ENCODE assay signal across 17 cellular contexts in the genomic region with DNA sequence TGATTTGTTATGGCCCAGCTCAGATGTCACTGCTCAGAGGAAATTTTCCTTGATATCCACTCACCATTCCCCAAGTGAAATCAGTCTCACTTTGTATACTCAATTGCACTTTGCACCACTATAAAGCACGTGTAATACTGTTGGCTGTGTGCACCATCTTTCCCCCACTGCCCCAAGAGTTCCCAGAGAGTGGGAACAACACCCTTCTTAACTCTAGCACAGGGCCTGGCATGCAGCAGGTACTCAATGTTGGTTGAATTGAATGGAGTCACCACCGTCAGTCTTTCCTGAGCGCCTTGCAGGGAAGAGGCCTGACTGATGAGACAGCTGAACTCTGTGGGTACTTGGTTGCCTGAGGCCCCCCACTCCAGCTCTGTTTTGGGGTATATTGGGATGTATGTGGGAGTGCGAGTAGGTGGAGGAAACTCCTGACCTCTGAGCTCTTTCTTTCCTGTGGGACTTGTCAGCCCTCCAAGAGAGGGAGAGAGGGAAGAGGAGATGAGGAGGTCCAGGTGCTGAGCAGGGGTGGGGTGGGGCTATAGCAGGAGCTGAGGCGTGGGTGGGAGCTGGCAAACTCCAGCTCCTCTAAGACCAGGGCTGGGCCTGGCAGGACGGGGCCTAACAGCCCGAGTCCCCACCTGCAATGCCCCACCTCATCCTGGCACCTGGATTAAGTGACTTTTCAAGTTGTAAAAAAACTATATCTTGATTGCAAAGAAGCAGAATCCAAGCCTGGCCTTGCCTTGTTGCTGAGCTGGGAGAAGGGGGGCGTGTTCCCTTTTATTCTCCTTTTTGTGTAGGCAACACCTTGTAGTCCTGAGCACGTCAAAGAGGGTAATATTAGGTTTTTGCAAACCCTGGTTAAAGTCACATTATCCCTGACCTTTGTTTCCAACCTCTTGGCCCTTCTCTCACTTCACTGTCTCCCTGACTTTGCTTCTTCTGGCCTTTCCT. TPM values are rescaled to one million over a fixed set of nuclear protein-coding genes. Genes with fewer than 3 reads are reported as not detected.
A peak's percentile ranks its signal among the peaks of the same experiment; 100 is the strongest.
DNase-seq lines count a peak whose midpoint lies in the region; ATAC-seq, FAIRE-seq and TF ChIP-seq lines count a peak whose summit lies in the region.
"Had no signal": no experiment of that assay in that cellular context is flagged by ENCODE, and none has a peak within 500 bp of the region (broad histone marks: within the 10 kb centered on the region; RNA-seq: fewer than 3 reads in every experiment).

No MANE protein-coding gene starts in this region.

- peaks cover 20% of the 10 kb centered on the region for H3K4me1 ChIP-seq in NT2/D1 (ENCODE audit: insufficient read depth, insufficient read length)
- H3K4me1 ChIP-seq in esophagus squamous epithelium = peaks cover 45 to 84% (median 46%) of the 10 kb centered on the region in 3 donors
- peaks cover 22 to 29% (median 23%) of the 10 kb centered on the region in 3 donors for H3K4me1 ChIP-seq in skeletal muscle tissue (ENCODE audit: control insufficient read depth in 3 of 3, insufficient read depth in 3 of 3, low read length in 3 of 3)

- no peak for FAIRE-seq in D721Med (lab: Jason Lieb, UNC)
- FAIRE-seq: GM12878, H54 had no signal

- H3K36me3 ChIP-seq in NT2/D1 (ENCODE audit: insufficient read depth, insufficient read length, low read length) (no peaks in the 10 kb centered on the region), esophagus squamous epithelium (no peaks in the 10 kb centered on the region), skeletal muscle tissue (ENCODE audit: control insufficient read depth in 3 of 3, insufficient read depth in 3 of 3, low read length in 3 of 3) (no peaks in the 10 kb centered on the region)
- H3K36me3 ChIP-seq: adrenal gland, esophagus muscularis mucosa, MG63 had no signal

- H3K27ac ChIP-seq in esophagus squamous epithelium = peak overlapping the region; percentile 85 to 94 (median 93)
- H3K27ac ChIP-seq in skeletal muscle tissue (ENCODE audit: low read depth, low read length) = no peak overlapping the region
- H3K27ac ChIP-seq: adrenal gland had no signal

- intact Hi-C loops in esophagus squamous epithelium (cut with DNase I) = no loop called here

- ATAC-seq in GM18502 (IDR thresholded peaks at IDR 0.05; ENCODE audit: poor library complexity, unreplicated experiment) = no peak
- ATAC-seq: GM12878 had no signal

- H3K27me3 ChIP-seq in NT2/D1 (ENCODE audit: insufficient read depth, insufficient read length) (no peaks in the 10 kb centered on the region), esophagus squamous epithelium (no peaks in the 10 kb centered on the region), skeletal muscle tissue (ENCODE audit: control insufficient read depth in 3 of 3, insufficient read depth in 3 of 3, low read length in 3 of 3) (no peaks in the 10 kb centered on the region)
- H3K27me3 ChIP-seq: adrenal gland, esophagus muscularis mucosa, MG63 had no signal

- H3K9me3 ChIP-seq in NT2/D1 (ENCODE audit: insufficient read depth, low read length) = no peaks in the 10 kb centered on the region
- no peaks in the 10 kb centered on the region for H3K9me3 ChIP-seq in esophagus squamous epithelium
- H3K9me3 ChIP-seq in skeletal muscle tissue (ENCODE audit: control insufficient read depth in 3 of 3, low read length in 3 of 3) = no peaks in the 10 kb centered on the region
- H3K9me3 ChIP-seq: adrenal gland, esophagus muscularis mucosa, MG63 had no signal

- H3K9ac ChIP-seq in NT2/D1 (ENCODE audit: insufficient read length, low read depth) (peak overlapping the region; percentile 37), skeletal muscle tissue (ENCODE audit: low read depth in 1 of 3, low read length in 3 of 3) (peak overlapping the region in 2 of 3 donors; percentile 3 to 21)

- TF ChIP-seq POLR2A in esophagus squamous epithelium (IDR thresholded peaks at IDR 0.05) = no peak

- H3K4me3 ChIP-seq in NT2/D1 (ENCODE audit: insufficient read length, low read depth) (no peak overlapping the region), esophagus squamous epithelium (no peak overlapping the region), skeletal muscle tissue (ENCODE audit: low read length in 3 of 3) (no peak overlapping the region)
- H3K4me3 ChIP-seq: adrenal gland, coronary artery, esophagus muscularis mucosa, GM12878, MG63 had no signal

- 44 to 45% methylated on average over 5 to 9 of the region's 9 CpGs for WGBS in esophagus squamous epithelium, 2 donors

- no peak for TF ChIP-seq CTCF in D721Med (IDR thresholded peaks at IDR 0.05; ENCODE audit: insufficient read depth, missing control alignments)
- no peak for TF ChIP-seq CTCF in esophagus squamous epithelium (IDR thresholded peaks at IDR 0.05)

- DNase-seq in D721Med (ENCODE audit: insufficient read length, low spot score) (peak; percentile 12), NT2/D1 (ENCODE audit: low read depth, low spot score) (no peak), esophagus squamous epithelium (lab: John Stamatoyannopoulos, UW) (no peak), HK-2 (ENCODE audit: unreplicated experiment) (no peak), NAMALWA (ENCODE audit: low spot score) (no peak)
- DNase-seq: activated CD4-positive, alpha-beta T cell treated with anti-CD3 and anti-CD28 coated beads, Interleukin-2, amount 50 U/mL, for 48 hours; adrenal gland; glutamatergic neuron; MG63; NCI-H1930; NCI-H510A treated with DMSO at 0.1 percent for 48 hours had no signal

RNA-seq across cellular contexts. Expression of a gene that starts 19.4 kb away (rescaled TPM):
- total RNA-seq in esophagus squamous epithelium = 10 to 100 TPM; 53.7 to 92.8 (median 79.8) TPM
- 25.6 TPM for total RNA-seq in skeletal muscle tissue
